Comparison of ENCODE assay signal across 8 cellular contexts in genomic region chr5:4879693-4880303, GRCh38.
A peak's percentile ranks its signal among the peaks of the same experiment; 100 is the strongest.
DNase-seq lines count a peak whose midpoint lies in the region; TF ChIP-seq lines count a peak whose summit lies in the region.

No MANE protein-coding gene starts in this region.

- CTCF ChIA-PET in HEK293T (lab: Yijun Ruan, JAX) = interaction anchor here (0.5 to 1.5 kb wide), 7 partner anchors 17 to 611 kb away, joined by 3 to 6 read pairs (median 4); no protein-coding TSS in a partner anchor

- H3K27ac ChIP-seq in stomach = no peak overlapping the region

- intact Hi-C loops in stomach (cut with DNase I; ENCODE audit: low total_unique reads) = loop anchor here (10.0 kb wide), 1 partner anchor 525 kb away; no protein-coding TSS in a partner anchor

- no peaks in the 10 kb centered on the region for H3K9me3 ChIP-seq in stomach

- H3K27me3 ChIP-seq in stomach = peaks cover 0 to 3% (median under 1%) of the 10 kb centered on the region in 3 donors

- TF ChIP-seq POLR2A in NB4 (IDR thresholded peaks at IDR 0.05; ENCODE audit: extremely low read depth, insufficient read length) (no peak), stomach (IDR thresholded peaks at IDR 0.05) (no peak)

- H3K4me3 ChIP-seq in NB4 (ENCODE audit: low read depth, low read length) (no peak overlapping the region), stomach (no peak overlapping the region)

- no peaks in the 10 kb centered on the region for H3K36me3 ChIP-seq in stomach

- peak; percentile 71 for DNase-seq in activated effector memory CD4-positive, alpha-beta T cell treated with anti-CD3 and anti-CD28 coated beads, Interleukin-2, amount 50 U/mL, for 16 hours
- no peak for DNase-seq in activated effector memory CD4-positive, alpha-beta T cell treated with Interleukin-2 at 50 U/mL for 16 hours
- peak; percentile 68 for DNase-seq in HEK293T (ENCODE audit: extremely low spot score)
- peak; percentile 70 for DNase-seq in NB4 (ENCODE audit: low read depth)
- DNase-seq in T1000 (lab: John Stamatoyannopoulos, UW) = peak; percentile 15
- peak; percentile 84 for DNase-seq in ecto neural progenitor cell (ENCODE audit: low spot score)
- DNase-seq in medulla oblongata (ENCODE audit: extremely low spot score) = peak; percentile 88
- DNase-seq in stomach = peak; percentile 81

- POLR2A ChIA-PET in HEK293T (lab: Yijun Ruan, JAX) = interaction anchor here (1.4 kb wide), 1 partner anchor 542 kb away, joined by 5 read pairs; the partner anchor contains the start of gene ICE1

- 38 to 43% (median 40%) methylated on average over 15 of the region's 15 CpGs for WGBS in stomach, 5 donors

- H3K4me1 ChIP-seq in stomach = no peaks in the 10 kb centered on the region

- no peak for TF ChIP-seq EP300 in stomach (IDR thresholded peaks at IDR 0.05)

- TF ChIP-seq CTCF in NB4 (IDR thresholded peaks at IDR 0.05; ENCODE audit: low read depth, low read length) = peak; percentile 95
- peak in 5 of 7 experiments; percentile 76 to 91 (median 87) for TF ChIP-seq CTCF in stomach (IDR thresholded peaks at IDR 0.05)

TF ChIP-seq in HEK293T, 16 proteins besides CTCF, POLR2A, EP300 and RAD21:
- TF ChIP-seq SP1 (IDR thresholded peaks at IDR 0.05) (no peak), FOXM1 (IDR thresholded peaks at IDR 0.05; ENCODE audit: borderline replicate concordance) (no peak), FOXK2 (IDR thresholded peaks at IDR 0.05) (no peak)
